In genomic region chr11:77207019-77207485, GRCh38 we compare ENCODE assay signal across 17 cellular contexts.
"Had no signal": no experiment of that assay in that cellular context is flagged by ENCODE, and none has a peak within 500 bp of the region (broad histone marks: within the 10 kb centered on the region; RNA-seq: fewer than 3 reads in every experiment).

No MANE protein-coding gene starts in this region.

- H3K27ac ChIP-seq: body of pancreas, heart right ventricle, prostate gland, skin epidermis, suprapubic skin had no signal

- H3K36me3 ChIP-seq: heart right ventricle, prostate gland, suprapubic skin had no signal

- H3K9me3 ChIP-seq: body of pancreas, heart right ventricle, prostate gland, suprapubic skin had no signal

- DNase-seq: activated CD4-positive, alpha-beta T cell treated with anti-CD3 and anti-CD28 coated beads for 48 hours; activated CD8-positive, alpha-beta T cell treated with anti-CD3 and anti-CD28 coated beads, Interleukin-2, amount 10 ng/mL, durations not matched to agents 7 days and 5 days; amygdala; cortex of kidney; effector CD8-positive, alpha-beta T cell; foreskin melanocyte; heart right ventricle; mesendoderm; nucleus accumbens; stimulated activated CD4-positive, alpha-beta T cell treated with anti-CD3 and anti-CD28 coated beads, Interleukin-4, amount 100 ng/mL, for 24 hours; stimulated activated naive CD4-positive, alpha-beta T cell treated with Interleukin-2 at 50 U/mL for 16 hours had no signal

- H3K4me3 ChIP-seq: body of pancreas, heart right ventricle, prostate gland, skin epidermis, suprapubic skin had no signal

- H3K4me1 ChIP-seq: prostate gland, suprapubic skin had no signal

- H3K27me3 ChIP-seq: body of pancreas, heart right ventricle, suprapubic skin had no signal

- ATAC-seq: activated CD8-positive, alpha-beta T cell treated with anti-CD3 and anti-CD28 coated beads, Interleukin-2, amount 10 ng/mL, durations not matched to agents 7 days and 5 days; activated naive CD4-positive, alpha-beta T cell treated with anti-CD3 and anti-CD28 coated beads, Interleukin-2, amount 50 U/mL, for 72 hours; body of pancreas; heart right ventricle; natural killer cell treated with Interleukin-12 subunit alpha and Interleukin-12 subunit beta and Interleukin-15 and Interleukin-18, amount 100 ng/mL, for 72 hours had no signal
